Comparison of ENCODE assay signal across 1 cellular context in genomic region chr3:129224984-129225393, GRCh38.
A peak's percentile ranks its signal among the peaks of the same experiment; 100 is the strongest.
TF ChIP-seq lines count a peak whose summit lies in the region.

No MANE protein-coding gene starts in this region.

TF ChIP-seq in HepG2, 621 proteins besides CTCF, POLR2A, EP300 and RAD21 (continued from another document):
- TF ChIP-seq ZNF574 (CRISPR knock-in tag; IDR thresholded peaks at IDR 0.05) = peak; percentile 74
- TF ChIP-seq, protein P1, sequence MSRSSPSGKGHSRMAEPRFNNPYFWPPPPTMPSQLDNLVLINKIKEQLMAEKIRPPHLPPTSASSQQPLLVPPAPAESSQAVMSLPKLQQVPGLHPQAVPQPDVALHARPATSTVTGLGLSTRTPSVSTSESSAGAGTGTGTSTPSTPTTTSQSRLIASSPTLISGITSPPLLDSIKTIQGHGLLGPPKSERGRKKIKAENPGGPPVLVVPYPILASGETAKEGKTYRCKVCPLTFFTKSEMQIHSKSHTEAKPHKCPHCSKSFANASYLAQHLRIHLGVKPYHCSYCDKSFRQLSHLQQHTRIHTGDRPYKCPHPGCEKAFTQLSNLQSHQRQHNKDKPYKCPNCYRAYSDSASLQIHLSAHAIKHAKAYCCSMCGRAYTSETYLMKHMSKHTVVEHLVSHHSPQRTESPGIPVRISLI (CRISPR knock-in tag; IDR thresholded peaks at IDR 0.05; ENCODE audit: borderline replicate concordance) = 0 out of 2 replicates have a peak, but pooled peaks have one; percentile 18
- TF ChIP-seq ZNF710 (CRISPR knock-in tag; IDR thresholded peaks at IDR 0.05; ENCODE audit: borderline replicate concordance) = peak; percentile 81; the same call in 1 of the 2 replicates
